ENCODE assay signal across 9 cellular contexts in the genomic region with DNA sequence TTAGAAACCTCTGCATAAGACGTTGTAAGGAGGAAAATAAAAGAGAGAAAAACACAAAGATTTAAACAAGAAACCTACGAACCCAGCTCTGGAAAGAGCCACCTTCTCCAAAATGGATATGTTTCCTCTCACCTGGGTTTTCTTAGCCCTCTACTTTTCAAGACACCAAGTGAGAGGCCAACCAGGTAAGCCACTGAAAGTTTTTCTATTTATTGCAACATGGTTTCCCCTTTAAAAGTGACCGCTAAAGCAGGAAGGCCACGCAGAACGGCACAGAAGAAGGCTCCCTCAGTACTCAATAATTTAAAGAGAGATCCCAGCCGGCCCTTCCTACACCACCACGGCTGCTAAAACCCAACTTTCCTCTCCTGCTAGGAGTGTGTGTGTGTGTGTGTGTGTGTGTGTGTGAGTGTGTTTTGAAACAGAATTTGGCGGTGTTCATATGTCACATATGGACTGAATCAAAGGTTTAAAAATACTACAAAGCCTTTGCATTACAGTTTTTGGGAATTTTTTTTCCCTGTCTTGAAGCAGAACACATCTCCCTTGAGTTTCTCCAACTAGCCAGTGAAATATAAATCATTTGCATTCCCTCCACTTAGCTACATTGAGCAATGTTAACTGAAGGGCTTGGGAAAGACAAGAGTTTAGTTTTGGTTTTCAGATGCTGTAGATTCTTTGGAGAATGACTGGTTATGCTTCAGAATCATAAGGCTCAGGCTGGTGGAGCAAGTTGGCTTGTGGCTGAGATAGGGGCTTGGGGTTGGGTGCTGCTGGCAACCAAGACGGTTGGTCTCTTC. TPM values are rescaled to one million over a fixed set of nuclear protein-coding genes. Genes with fewer than 3 reads are reported as not detected.
DNase-seq lines count a peak whose midpoint lies in the region; ATAC-seq, FAIRE-seq and TF ChIP-seq lines count a peak whose summit lies in the region.
"Had no signal": no experiment of that assay in that cellular context is flagged by ENCODE, and none has a peak within 500 bp of the region (broad histone marks: within the 10 kb centered on the region; RNA-seq: fewer than 3 reads in every experiment).

No MANE protein-coding gene starts in this region.

- RAD21 ChIA-PET in GM12878 (lab: Charles Lee; ENCODE audit: unreplicated experiment): interaction anchor here (1.0 kb wide), 1 partner anchor 8 kb away, joined by 4 read pairs; no protein-coding TSS in a partner anchor

- TF ChIP-seq CTCF in right atrium auricular region (IDR thresholded peaks at IDR 0.05) (no peak), GM12878 (IDR thresholded peaks at IDR 0.05 in 2 of 3, conservative IDR thresholded peaks at IDR 0.05 in 1 of 3; ENCODE audit: control insufficient read depth in 2 of 3, extremely low read depth in 1 of 3, insufficient read depth in 1 of 3, low read depth in 3 of 3, low read length in 3 of 3) (no peak), lung (IDR thresholded peaks at IDR 0.05; ENCODE audit: control extremely low read depth, extremely low read depth) (no peak)

- H3K9me3 ChIP-seq in right atrium auricular region (no peaks in the 10 kb centered on the region), GM12878 (replicated peaks; ENCODE audit: control insufficient read depth, insufficient read depth, low read length) (no peaks in the 10 kb centered on the region), lung (ENCODE audit: control insufficient read depth in 2 of 2, insufficient read depth in 1 of 2, low read length in 1 of 2) (no peaks in the 10 kb centered on the region), aorta (ENCODE audit: control insufficient read depth, low read length) (no peaks in the 10 kb centered on the region)

- WGBS in GM12878 (ENCODE audit: insufficient coverage, insufficient replicate concordance, low lambda C conversion rate, missing lambda C conversion rate): 24% methylated on average over 9 of the region's 9 CpGs
- 15 to 34% methylated on average over 9 of the region's 9 CpGs for WGBS in lung, 2 donors
- WGBS in aorta, 2 donors: 33 to 55% methylated on average over 9 of the region's 9 CpGs

- H3K4me3 ChIP-seq in right atrium auricular region (peak overlapping the region; percentile 55 to 73), GM12878 (no peak overlapping the region), lung (peak overlapping the region; percentile 87), aorta (ENCODE audit: low read length in 2 of 2) (peak overlapping the region; percentile 65 to 68)

- peak; percentile 18 for FAIRE-seq in GM12878 (lab: Jason Lieb, UNC)
- FAIRE-seq: GM18507 had no signal

- H3K27me3 ChIP-seq in right atrium auricular region (no peaks in the 10 kb centered on the region), GM12878 (replicated peaks in 1 of 2; ENCODE audit: control insufficient read depth in 2 of 2, insufficient read depth in 2 of 2, low read length in 1 of 2) (peaks cover 19 to 22% of the 10 kb centered on the region in 2 experiments), lung (ENCODE audit: control insufficient read depth, insufficient read depth) (no peaks in the 10 kb centered on the region), aorta (ENCODE audit: control insufficient read depth in 1 of 2, insufficient read depth in 2 of 2, low read length in 1 of 2) (no peaks in the 10 kb centered on the region)

- H3K27ac ChIP-seq in right atrium auricular region: peak overlapping the region; percentile 70 to 77
- no peak overlapping the region for H3K27ac ChIP-seq in GM12878 (ENCODE audit: control insufficient read depth, insufficient read depth)
- H3K27ac ChIP-seq in lung (ENCODE audit: low read depth in 1 of 2, low read length in 1 of 2): peak overlapping the region; percentile 34 to 96
- peak overlapping the region in 1 of 2 donors; percentile 32 for H3K27ac ChIP-seq in aorta (ENCODE audit: low read depth in 1 of 2, low read length in 2 of 2)

- CTCF ChIA-PET in GM12878 (lab: Yijun Ruan, JAX): interaction anchor here (1.4 to 1.8 kb wide), 2 partner anchors 8 to 37 kb away, joined by 3 to 5 read pairs; no protein-coding TSS in a partner anchor

- no peak overlapping the region for H3K9ac ChIP-seq in GM12878 (ENCODE audit: control insufficient read depth, insufficient read depth, low read length)

- H3K79me2 ChIP-seq in GM12878 (ENCODE audit: control insufficient read depth, insufficient read depth, low read length): no peaks in the 10 kb centered on the region

- H3K36me3 ChIP-seq in right atrium auricular region (no peaks in the 10 kb centered on the region), GM12878 (ENCODE audit: control insufficient read depth in 2 of 2, insufficient read depth in 2 of 2, low read length in 1 of 2) (no peaks in the 10 kb centered on the region), lung (ENCODE audit: control insufficient read depth in 2 of 2, insufficient read depth in 2 of 2, low read length in 2 of 2) (no peaks in the 10 kb centered on the region), aorta (ENCODE audit: control insufficient read depth in 1 of 2, insufficient read depth in 2 of 2, low read length in 1 of 2) (no peaks in the 10 kb centered on the region)

- H2AFZ ChIP-seq in GM12878 (ENCODE audit: control insufficient read depth, low read depth, low read length): no peak overlapping the region

- no peak for TF ChIP-seq POLR2A in GM12878 (IDR thresholded peaks at IDR 0.05; ENCODE audit: low read depth, low read length)

- POLR2A ChIA-PET in GM12878 (lab: Charles Lee): no interaction called here

- no peak for TF ChIP-seq RAD21 in GM12878 (IDR thresholded peaks at IDR 0.05; ENCODE audit: insufficient read depth, low read depth, low read length)

- no peak for TF ChIP-seq EP300 in GM12878 (IDR thresholded peaks at IDR 0.05; ENCODE audit: borderline replicate concordance in 1 of 2, control insufficient read depth in 1 of 2, low read depth in 2 of 2, low read length in 2 of 2)

- H3K4me1 ChIP-seq in right atrium auricular region (peaks cover 0 to 52% of the 10 kb centered on the region in 2 donors), GM12878 (ENCODE audit: control insufficient read depth, insufficient read depth, low read length) (peaks cover 13% of the 10 kb centered on the region), lung (ENCODE audit: control insufficient read depth in 2 of 2, insufficient read depth in 2 of 2, low read length in 2 of 2) (peaks cover 3 to 7% of the 10 kb centered on the region in 2 donors), aorta (ENCODE audit: control insufficient read depth in 1 of 2, insufficient read depth in 2 of 2, low read length in 2 of 2) (peaks cover 0 to 2% of the 10 kb centered on the region in 2 donors)

- SMC1A ChIA-PET in GM12878 (lab: Charles Lee; ENCODE audit: uncharacterized antibody, unreplicated experiment): interaction anchor here (0.9 to 1.7 kb wide), 3 partner anchors 30 to 91 kb away, joined by 3 to 4 read pairs (median 3); no protein-coding TSS in a partner anchor

- in situ Hi-C loops in GM12878 (cut with MboI): no loop called here

- BruUV-seq in GM12878 (replicated peaks; lab: Mats Ljungman, UMichigan): no TSS peak

- H3K4me2 ChIP-seq in GM12878 (ENCODE audit: control insufficient read depth, insufficient read depth): peak overlapping the region; percentile 89

- H4K20me1 ChIP-seq in GM12878 (ENCODE audit: control insufficient read depth, insufficient read depth): no peaks in the 10 kb centered on the region

- ATAC-seq in Right ventricle myocardium superior (ENCODE audit: poor library complexity): no peak
- ATAC-seq in GM12878: no peak
- ATAC-seq in lung (ENCODE audit: insufficient read depth, low FRiP score): no peak
- no peak for ATAC-seq in aorta (ENCODE audit: low FRiP score)
- no peak for ATAC-seq in GM18519 (IDR thresholded peaks at IDR 0.05; ENCODE audit: low FRiP score, unreplicated experiment)

- no peak for DNase-seq in right atrium auricular region (ENCODE audit: low spot score)
- no peak for DNase-seq in Right ventricle myocardium superior
- DNase-seq in GM12878 (ENCODE audit: low read depth, low spot score): no peak
- no peak for DNase-seq in lung (ENCODE audit: low spot score)
- no peak for DNase-seq in aorta
- DNase-seq in SIG-M5 treated with dmso at 0.1 percent for 504 hours (lab: John Stamatoyannopoulos, UW; ENCODE audit: unreplicated experiment): no peak
- no peak for DNase-seq in posterior cingulate gyrus

- intact Hi-C loops in Right ventricle myocardium superior (cut with DNase I): no loop called here
- intact Hi-C loops in GM12878 (cut with micrococcal nuclease; ENCODE audit: unreplicated experiment): loop anchor here (5.0 kb wide), 1 partner anchor 84 kb away; no protein-coding TSS in a partner anchor
- intact Hi-C loops in aorta (cut with DNase I): no loop called here
- intact Hi-C loops in posterior cingulate gyrus (cut with DNase I): loop anchor here (5.0 kb wide), 1 partner anchor 39 kb away; no protein-coding TSS in a partner anchor

TF ChIP-seq in GM12878, 131 proteins besides CTCF, POLR2A, EP300 and RAD21 (continues in another document):
- no peak for TF ChIP-seq GATAD2B (conservative IDR thresholded peaks at IDR 0.05; ENCODE audit: low read depth)
- no peak for TF ChIP-seq MTA3 (IDR thresholded peaks at IDR 0.05; ENCODE audit: borderline replicate concordance, low read length)
- no peak for TF ChIP-seq WRNIP1 (IDR thresholded peaks at IDR 0.05; ENCODE audit: borderline replicate concordance, low read depth, low read length)
- TF ChIP-seq ZNF207 (IDR thresholded peaks at IDR 0.05; ENCODE audit: borderline replicate concordance): no peak
- TF ChIP-seq HCFC1 (IDR thresholded peaks at IDR 0.05; ENCODE audit: low read length): no peak

RNA-seq across cellular contexts. Expression of a gene that starts 1.1 kb away (rescaled TPM):
- 10 to 100 TPM in 1 of 2 donors, 1 to 10 TPM in 1; 7.1 to 10.9 TPM for total RNA-seq in right atrium auricular region
- total RNA-seq in Right ventricle myocardium superior: 5.1 TPM
- total RNA-seq in GM12878 (2013; cell fraction: nucleolus; rRNA removed): 4.2 and 4.6 TPM in 2 replicates
- 0.49 and 0.68 TPM in 2 replicates for total RNA-seq in GM12878 (2014; rRNA removed)
- total RNA-seq in GM12878 (2014; rRNA removed; fragmentation: Illumina TruSeq; extraction: Trizol): 0.32 and 0.63 TPM in 2 replicates
- 0.93 and 1.2 TPM in 2 replicates for total RNA-seq in GM12878 (2021)
- 0.51 TPM for polyA plus RNA-seq in GM12878 (2011; ENCODE audit: low read depth)
- polyA plus RNA-seq in GM12878 (2011; rRNA removed): 0.16 and 0.39 TPM in 2 replicates
- polyA plus RNA-seq in GM12878 (2011; cell fraction: cytosol; rRNA removed): 0.10 and 0.27 TPM in 2 replicates
- 0.25 and 0.37 TPM in 2 replicates for polyA plus RNA-seq in GM12878 (2011; cell fraction: nucleus; rRNA removed)
- polyA plus RNA-seq in GM12878 (2012): 0.95 and 1.4 TPM in 2 replicates
- polyA plus RNA-seq in GM12878 (2014; fragmentation: Illumina TruSeq; extraction: Trizol): 0.43 and 0.73 TPM in 2 replicates
- polyA plus RNA-seq in GM12878 (2014; fragmentation: Nextera tagmentation; extraction: Ambion mirVana): under 1 TPM; 0.06 to 0.22 TPM
- 0.22 and 0.44 TPM in 2 replicates for polyA plus RNA-seq in GM12878 (2014; rRNA removed)
- under 1 TPM; 0.14 to 0.52 TPM for polyA plus RNA-seq in GM12878 (2016; fragmentation: Nextera tagmentation; extraction: Ambion mirVana)
- polyA minus RNA-seq in GM12878 (2011; rRNA and poly(A)+ RNA removed): 0.37 and 0.57 TPM in 2 replicates
- not detected in 2 replicates for polyA minus RNA-seq in GM12878 (2011; cell fraction: cytosol; rRNA and poly(A)+ RNA removed)
- 0.12 and 0.38 TPM in 2 replicates for polyA minus RNA-seq in GM12878 (2011; cell fraction: nucleus; rRNA and poly(A)+ RNA removed)
- total RNA-seq in lung: 100 to 1,000 TPM in 1 of 2 donors, 10 to 100 TPM in 1; 87.8 to 125 TPM
- 10 to 100 TPM; 20.4 to 38.5 TPM for polyA plus RNA-seq in lung
- total RNA-seq in aorta: 10 to 100 TPM; 41.5 to 67.3 TPM
- polyA plus RNA-seq in aorta: 10 to 100 TPM; 13.6 to 15.5 TPM

Comparison
In these comparisons a context has a peak if more than half of its experiments do, and no peak if none do; other contexts are left out.
1. intact Hi-C loops: an anchor here in GM12878 (5.0 kb wide) and posterior cingulate gyrus (5.0 kb wide); none called in Right ventricle myocardium superior and aorta.